Comparison of ENCODE assay signal across 16 cellular contexts in genomic region chr3:178086419-178086818, GRCh38.
A peak's percentile ranks its signal among the peaks of the same experiment; 100 is the strongest.
DNase-seq lines count a peak whose midpoint lies in the region; ATAC-seq and TF ChIP-seq lines count a peak whose summit lies in the region.
"Had no signal": no experiment of that assay in that cellular context is flagged by ENCODE, and none has a peak within 500 bp of the region (broad histone marks: within the 10 kb centered on the region; RNA-seq: fewer than 3 reads in every experiment).

No MANE protein-coding gene starts in this region.

- H3K36me3 ChIP-seq in SK-N-MC (ENCODE audit: insufficient read depth, low read length), result no peaks in the 10 kb centered on the region
- H3K36me3 ChIP-seq in gastroesophageal sphincter, result no peaks in the 10 kb centered on the region
- H3K36me3 ChIP-seq in upper lobe of right lung, result no peaks in the 10 kb centered on the region
- H3K36me3 ChIP-seq in H7 (replicated peaks; ENCODE audit: control insufficient read depth, insufficient read depth, low read length), result no peaks in the 10 kb centered on the region
- H3K36me3 ChIP-seq: ovary, tibial nerve had no signal

- WGBS in gastroesophageal sphincter (ENCODE audit: low coverage in 1 of 2), 2 donors, result 64 to 84% methylated on average over 3 of the region's 3 CpGs

- ATAC-seq in gastroesophageal sphincter (no peak), upper lobe of right lung (no peak), GM18502 (IDR thresholded peaks at IDR 0.05; ENCODE audit: poor library complexity, unreplicated experiment) (no peak)
- ATAC-seq: body of pancreas had no signal

- no peak for TF ChIP-seq POLR2A in gastroesophageal sphincter (IDR thresholded peaks at IDR 0.05)

- DNase-seq in NCI-H748 (lab: John Stamatoyannopoulos, UW; ENCODE audit: unreplicated experiment) (peak; percentile 20), NCI-H748 treated with DMSO at 0.1 percent for 48 hours (lab: John Stamatoyannopoulos, UW) (no peak), SK-N-MC (ENCODE audit: low read depth, low spot score) (no peak), upper lobe of right lung (no peak), HK-2 (ENCODE audit: unreplicated experiment) (no peak), H7 (no peak)
- DNase-seq: activated CD4-positive, alpha-beta T cell treated with anti-CD3 and anti-CD28 coated beads for 1 hour; activated naive CD4-positive, alpha-beta T cell; body of pancreas; HCEC 1CT; NCI-H1436; ovary had no signal

- intact Hi-C loops in upper lobe of right lung (cut with DNase I), result no loop called here

- H3K4me3 ChIP-seq in SK-N-MC (no peak overlapping the region), gastroesophageal sphincter (no peak overlapping the region), upper lobe of right lung (no peak overlapping the region), H7 (ENCODE audit: insufficient read depth, low read depth, low read length) (no peak overlapping the region)
- H3K4me3 ChIP-seq: body of pancreas, ovary, skin epidermis, tibial nerve had no signal

- no peak for TF ChIP-seq CTCF in gastroesophageal sphincter (IDR thresholded peaks at IDR 0.05)
- no peak for TF ChIP-seq CTCF in upper lobe of right lung (IDR thresholded peaks at IDR 0.05)

- H3K27ac ChIP-seq in SK-N-MC (0 out of 2 replicates have a peak overlapping the region, but pooled peaks have one; percentile 15), gastroesophageal sphincter (peak overlapping the region; percentile 59 to 78 (median 70)), upper lobe of right lung (peak overlapping the region; percentile 20)
- H3K27ac ChIP-seq: ovary had no signal

- H3K9me3 ChIP-seq in SK-N-MC (ENCODE audit: low read depth, low read length) (no peaks in the 10 kb centered on the region), gastroesophageal sphincter (no peaks in the 10 kb centered on the region), upper lobe of right lung (no peaks in the 10 kb centered on the region)
- H3K9me3 ChIP-seq: body of pancreas, ovary, tibial nerve had no signal

- H3K4me1 ChIP-seq in gastroesophageal sphincter (peaks cover 21 to 56% (median 25%) of the 10 kb centered on the region in 3 donors), upper lobe of right lung (peaks cover 24% of the 10 kb centered on the region)

- H3K9ac ChIP-seq in SK-N-MC (ENCODE audit: insufficient read length), result no peak overlapping the region

- TF ChIP-seq EP300 in gastroesophageal sphincter (IDR thresholded peaks at IDR 0.05), result no peak

- no peaks in the 10 kb centered on the region for H3K27me3 ChIP-seq in gastroesophageal sphincter
- H3K27me3 ChIP-seq in upper lobe of right lung, result no peaks in the 10 kb centered on the region
- no peaks in the 10 kb centered on the region for H3K27me3 ChIP-seq in H7 (ENCODE audit: control insufficient read depth, insufficient read depth, low read length)
- H3K27me3 ChIP-seq: body of pancreas, ovary, tibial nerve had no signal

Comparison
In these comparisons a context has a peak if more than half of its experiments do, and no peak if none do; other contexts are left out.
1. H3K27ac ChIP-seq: peak in every context shown above with its lines; median percentile 70 in gastroesophageal sphincter; 20 in upper lobe of right lung; 15 in SK-N-MC.